Comparison of ENCODE assay signal across 12 cellular contexts in genomic region chr12:109734219-109735000, GRCh38. TPM values are rescaled to one million over a fixed set of nuclear protein-coding genes. Genes with fewer than 3 reads are reported as not detected.
DNase-seq lines count a peak whose midpoint lies in the region; ATAC-seq and TF ChIP-seq lines count a peak whose summit lies in the region.
"Had no signal": no experiment of that assay in that cellular context is flagged by ENCODE, and none has a peak within 500 bp of the region (broad histone marks: within the 10 kb centered on the region; RNA-seq: fewer than 3 reads in every experiment).

No MANE protein-coding gene starts in this region.

- no peak overlapping the region for H2AK5ac ChIP-seq in trophoblast cell (ENCODE audit: low read length)

- H3K79me1 ChIP-seq in trophoblast cell (ENCODE audit: low read length): no peaks in the 10 kb centered on the region

- peaks cover 20 to 23% of the 10 kb centered on the region in 2 donors for H3K27me3 Mint-ChIP-seq in natural killer cell (ENCODE audit: low read depth in 2 of 2)

- H3K4me1 Mint-ChIP-seq in natural killer cell: no peaks in the 10 kb centered on the region

- no peaks in the 10 kb centered on the region for H3K36me3 Mint-ChIP-seq in natural killer cell

- H4K12ac ChIP-seq in trophoblast cell (ENCODE audit: low read depth, low read length): no peak overlapping the region

- no peak overlapping the region for H3K23ac ChIP-seq in trophoblast cell (ENCODE audit: low read length)

- no peak overlapping the region for H2BK120ac ChIP-seq in trophoblast cell (ENCODE audit: insufficient read depth, low read length, poor library complexity)

- H3K9me3 ChIP-seq in heart right ventricle: no peaks in the 10 kb centered on the region
- H3K9me3 ChIP-seq in trophoblast cell (ENCODE audit: insufficient read depth, low read depth, low read length): peaks cover 1% of the 10 kb centered on the region
- H3K9me3 ChIP-seq in esophagus squamous epithelium: no peaks in the 10 kb centered on the region
- H3K9me3 ChIP-seq: A549, SJSA1 had no signal

- H3K4me1 ChIP-seq in heart right ventricle (peaks cover 0 to 25% (median 9%) of the 10 kb centered on the region in 9 donors), trophoblast cell (ENCODE audit: control insufficient read depth in 1 of 2, insufficient read depth in 2 of 2, low read length in 2 of 2) (no peaks in the 10 kb centered on the region), esophagus squamous epithelium (peaks cover 0 to 17% (median 0%) of the 10 kb centered on the region in 3 donors)

- H4K91ac ChIP-seq in trophoblast cell (ENCODE audit: low read depth, low read length): no peak overlapping the region

- H3K36me3 ChIP-seq in heart right ventricle (no peaks in the 10 kb centered on the region), trophoblast cell (ENCODE audit: control insufficient read depth in 1 of 2, insufficient read depth in 2 of 2, low read length in 2 of 2) (no peaks in the 10 kb centered on the region), esophagus squamous epithelium (no peaks in the 10 kb centered on the region)
- H3K36me3 ChIP-seq: SJSA1 had no signal

- no peaks in the 10 kb centered on the region for H3K9me3 Mint-ChIP-seq in natural killer cell

- H3K4me3 ChIP-seq in heart right ventricle (peak overlapping the region in 1 of 10 donors; percentile 26), trophoblast cell (ENCODE audit: low read depth, low read length) (no peak overlapping the region), esophagus squamous epithelium (no peak overlapping the region)
- H3K4me3 ChIP-seq: A549, SJSA1 had no signal

- 39 to 40% methylated on average over 22 of the region's 22 CpGs for WGBS in heart right ventricle, 2 donors
- WGBS in trophoblast cell (ENCODE audit: extremely low coverage, insufficient coverage, insufficient read length): no CpG with 5 or more reads among the region's 22 CpGs
- 34 to 36% methylated on average over 17 to 20 of the region's 22 CpGs for WGBS in esophagus squamous epithelium, 2 donors

- H3K9ac ChIP-seq in trophoblast cell (ENCODE audit: low read length): no peak overlapping the region
- H3K9ac ChIP-seq: KMS-11 had no signal

- H3K27me3 ChIP-seq in heart right ventricle (peaks cover 0 to 20% (median 0%) of the 10 kb centered on the region in 7 donors), trophoblast cell (ENCODE audit: insufficient read depth, low read length) (no peaks in the 10 kb centered on the region), esophagus squamous epithelium (peaks cover 0 to 50% (median 0%) of the 10 kb centered on the region in 4 donors)
- H3K27me3 ChIP-seq: SJSA1 had no signal

- no peak overlapping the region for H3K27ac Mint-ChIP-seq in natural killer cell

- no peak overlapping the region for H2AFZ ChIP-seq in trophoblast cell (ENCODE audit: insufficient read depth, low read length, poor library complexity)

- H4K8ac ChIP-seq in trophoblast cell (ENCODE audit: low read depth, low read length): no peak overlapping the region

- H3K14ac ChIP-seq in trophoblast cell (ENCODE audit: low read length): no peak overlapping the region

- DNase-seq in NCI-H1105 treated with DMSO at 0.1 percent for 48 hours (lab: John Stamatoyannopoulos, UW) (peak; percentile 18), NCI-H1105 (lab: John Stamatoyannopoulos, UW) (no peak), NCI-H510A (lab: John Stamatoyannopoulos, UW) (peak; percentile 67), heart right ventricle (peak; percentile 10 to 45), trophoblast cell (no peak), natural killer cell (no peak), esophagus squamous epithelium (lab: John Stamatoyannopoulos, UW) (no peak)
- DNase-seq: stimulated activated CD8-positive, alpha-beta memory T cell treated with anti-CD3 and anti-CD28 coated beads, Interleukin-4, amount 100 ng/mL, for 48 hours had no signal

- TF ChIP-seq POLR2A in esophagus squamous epithelium (IDR thresholded peaks at IDR 0.05): no peak

- intact Hi-C loops in heart right ventricle (cut with DNase I): no loop called here
- intact Hi-C loops in natural killer cell (cut with micrococcal nuclease): no loop called here
- intact Hi-C loops in esophagus squamous epithelium (cut with DNase I): no loop called here

- H3K27ac ChIP-seq in heart right ventricle (no peak overlapping the region), trophoblast cell (ENCODE audit: low read depth, low read length) (no peak overlapping the region), esophagus squamous epithelium (no peak overlapping the region)
- H3K27ac ChIP-seq: A549, KMS-11, SJSA1 had no signal

- TF ChIP-seq CTCF in heart right ventricle (IDR thresholded peaks at IDR 0.05) (no peak), natural killer cell (IDR thresholded peaks at IDR 0.05) (no peak), esophagus squamous epithelium (IDR thresholded peaks at IDR 0.05) (no peak)

- peak in 2 of 8 donors; percentile 33 to 62 for ATAC-seq in heart right ventricle
- no peak for ATAC-seq in natural killer cell
- ATAC-seq in HG02678 (IDR thresholded peaks at IDR 0.05; ENCODE audit: unreplicated experiment): no peak
- ATAC-seq: A549 had no signal

- no peak overlapping the region for H2BK12ac ChIP-seq in trophoblast cell (ENCODE audit: low read length)

- no peaks in the 10 kb centered on the region for H3K79me2 ChIP-seq in trophoblast cell (ENCODE audit: control insufficient read depth, insufficient read depth, low read length, poor library complexity)

- H3K18ac ChIP-seq in trophoblast cell (ENCODE audit: low read length): no peak overlapping the region

- H3K4me3 Mint-ChIP-seq in natural killer cell: no peak overlapping the region

- no peak overlapping the region for H2BK5ac ChIP-seq in trophoblast cell (ENCODE audit: low read depth, low read length, poor library complexity)

- peak overlapping the region; percentile 49 for H3K4me2 ChIP-seq in trophoblast cell (ENCODE audit: low read length)
- H3K4me2 ChIP-seq: A549, KMS-11 had no signal

- H3K4ac ChIP-seq in trophoblast cell (ENCODE audit: low read depth, low read length): no peak overlapping the region

RNA-seq across cellular contexts. Expression of gene FAM222A, which starts 20.8 kb away (rescaled TPM):
- total RNA-seq in heart right ventricle: 10 to 100 TPM in 5 of 10 donors, 1 to 10 TPM in 5; 3.4 to 26.0 (median 8.6) TPM
- polyA plus RNA-seq in heart right ventricle: 1 to 10 TPM; 2.7 to 6.2 TPM
- polyA plus RNA-seq in trophoblast cell (2013): 3.8 and 4.1 TPM in 2 replicates
- 1 to 10 TPM; 3.1 to 6.6 (median 4.0) TPM for total RNA-seq in natural killer cell
- total RNA-seq in esophagus squamous epithelium: 1 to 10 TPM in 3 of 4 donors, under 1 TPM in 1; 0.57 to 9.3 (median 5.0) TPM

Comparison
In these comparisons a context has a peak if more than half of its experiments do, and no peak if none do; other contexts are left out.
1. DNase-seq: peak in NCI-H1105 treated with DMSO at 0.1 percent for 48 hours (single experiment), NCI-H510A (single experiment) and heart right ventricle (2 of 2); none in NCI-H1105 (single experiment), trophoblast cell (0 of 2), natural killer cell (single experiment) and esophagus squamous epithelium (single experiment).